In the genomic region with DNA sequence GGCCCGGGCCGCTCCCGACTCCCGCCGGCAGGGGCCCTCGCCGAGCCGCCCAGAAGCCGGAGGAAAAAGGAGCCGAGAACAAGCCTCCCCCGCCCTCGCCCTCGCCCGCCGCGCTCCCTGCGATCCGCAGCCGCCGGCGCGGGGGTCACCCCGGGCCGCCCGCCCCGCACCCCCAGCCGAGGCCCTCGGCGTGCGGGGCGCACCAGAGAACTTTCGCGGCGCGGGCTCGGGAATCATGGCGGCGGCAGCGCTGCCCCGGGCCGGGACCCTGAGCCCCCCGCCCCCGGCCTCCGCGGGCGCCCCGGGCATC, we compare ENCODE assay signal across 8 cellular contexts. TPM values are rescaled to one million over a fixed set of nuclear protein-coding genes. Genes with fewer than 3 reads are reported as not detected.
DNase-seq lines count a peak whose midpoint lies in the region; ATAC-seq and TF ChIP-seq lines count a peak whose summit lies in the region.

No MANE protein-coding gene starts in this region.

- H3K27ac ChIP-seq in CD8-positive, alpha-beta memory T cell (ENCODE audit: low read depth, low read length) = no peak overlapping the region
- H3K27ac ChIP-seq in HUES6 (ENCODE audit: low read depth, low read length) (no peak overlapping the region), SK-N-MC (no peak overlapping the region), cardiac muscle cell (no peak overlapping the region)

- H3K9me3 Mint-ChIP-seq in CD8-positive, alpha-beta memory T cell = no peaks in the 10 kb centered on the region
- H3K9me3 Mint-ChIP-seq in activated naive CD4-positive, alpha-beta T cell treated with anti-CD3 and anti-CD28 coated beads, Interleukin-2, amount 10 ng/mL, durations not matched to agents 7 days and 5 days = no peaks in the 10 kb centered on the region

- peaks cover 0 to 1% (median 0%) of the 10 kb centered on the region in 3 donors for H3K36me3 Mint-ChIP-seq in CD8-positive, alpha-beta memory T cell
- H3K36me3 Mint-ChIP-seq in activated naive CD4-positive, alpha-beta T cell treated with anti-CD3 and anti-CD28 coated beads, Interleukin-2, amount 10 ng/mL, durations not matched to agents 7 days and 5 days = no peaks in the 10 kb centered on the region

- POLR2A ChIA-PET in CD8-positive, alpha-beta memory T cell (lab: Charles Lee) = interaction anchor here (0.6 kb wide), 1 partner anchor 18 kb away, joined by 3 read pairs; no protein-coding TSS in a partner anchor

- no peaks in the 10 kb centered on the region for H3K36me3 ChIP-seq in CD8-positive, alpha-beta memory T cell (ENCODE audit: insufficient read depth, low read length)
- peaks cover 16% of the 10 kb centered on the region for H3K36me3 ChIP-seq in HUES6 (ENCODE audit: control insufficient read depth, insufficient read depth, low read length)
- H3K36me3 ChIP-seq in SK-N-MC (ENCODE audit: insufficient read depth, low read length) = no peaks in the 10 kb centered on the region; the same call in 1 of the 2 replicates
- no peaks in the 10 kb centered on the region for H3K36me3 ChIP-seq in cardiac muscle cell

- no peak overlapping the region for H3K27ac Mint-ChIP-seq in CD8-positive, alpha-beta memory T cell
- no peak overlapping the region for H3K27ac Mint-ChIP-seq in activated naive CD4-positive, alpha-beta T cell treated with anti-CD3 and anti-CD28 coated beads, Interleukin-2, amount 10 ng/mL, durations not matched to agents 7 days and 5 days

- H3K9me3 ChIP-seq in CD8-positive, alpha-beta memory T cell (ENCODE audit: low read length) = no peaks in the 10 kb centered on the region
- no peaks in the 10 kb centered on the region for H3K9me3 ChIP-seq in HUES6 (ENCODE audit: control insufficient read depth, insufficient read depth, low read depth, low read length)
- no peaks in the 10 kb centered on the region for H3K9me3 ChIP-seq in SK-N-MC (ENCODE audit: low read depth, low read length)
- H3K9me3 ChIP-seq in cardiac muscle cell (ENCODE audit: low read depth) = no peaks in the 10 kb centered on the region

- no peaks in the 10 kb centered on the region for H3K27me3 Mint-ChIP-seq in CD8-positive, alpha-beta memory T cell
- peaks cover 23% of the 10 kb centered on the region for H3K27me3 Mint-ChIP-seq in activated naive CD4-positive, alpha-beta T cell treated with anti-CD3 and anti-CD28 coated beads, Interleukin-2, amount 10 ng/mL, durations not matched to agents 7 days and 5 days

- H3K4me3 Mint-ChIP-seq in CD8-positive, alpha-beta memory T cell = no peak overlapping the region
- no peak overlapping the region for H3K4me3 Mint-ChIP-seq in activated naive CD4-positive, alpha-beta T cell treated with anti-CD3 and anti-CD28 coated beads, Interleukin-2, amount 10 ng/mL, durations not matched to agents 7 days and 5 days

- CTCF ChIA-PET in CD8-positive, alpha-beta memory T cell (lab: Charles Lee) = no interaction called here
- CTCF ChIA-PET in activated naive CD4-positive, alpha-beta T cell treated with anti-CD3 and anti-CD28 coated beads, Interleukin-2, amount 10 ng/mL, durations not matched to agents 7 days and 5 days (lab: Charles Lee) = interaction anchor here (1.8 to 2.3 kb wide), 2 partner anchors 95 to 116 kb away, joined by 6 to 8 read pairs; no protein-coding TSS in a partner anchor

- peaks cover 24% of the 10 kb centered on the region for H3K4me1 ChIP-seq in CD8-positive, alpha-beta memory T cell (ENCODE audit: insufficient read depth, low read length)
- H3K4me1 ChIP-seq in HUES6 (ENCODE audit: control insufficient read depth, insufficient read depth, low read length) = peaks cover 24% of the 10 kb centered on the region
- no peaks in the 10 kb centered on the region for H3K4me1 ChIP-seq in cardiac muscle cell (ENCODE audit: low read depth)

- DNase-seq in CD8-positive, alpha-beta memory T cell = peak; percentile 62 to 80 (median 64)
- DNase-seq in SK-N-MC (ENCODE audit: low read depth, low spot score) (no peak), cardiac muscle cell (ENCODE audit: low read depth in 1 of 2, low spot score in 1 of 2) (peak; percentile 69 to 85), posterior vena cava (ENCODE audit: low spot score) (peak; percentile 93), ureter (ENCODE audit: low spot score) (peak; percentile 75)
- peak; percentile 84 for DNase-seq in activated naive CD4-positive, alpha-beta T cell treated with anti-CD3 and anti-CD28 coated beads, Interleukin-2, amount 10 ng/mL, durations not matched to agents 7 days and 5 days

- no peak overlapping the region for H3K4me3 ChIP-seq in CD8-positive, alpha-beta memory T cell (ENCODE audit: low read length)
- H3K4me3 ChIP-seq in HUES6 (ENCODE audit: low read depth, low read length) = peak overlapping the region; percentile 73; the same call in 1 of the 2 replicates
- H3K4me3 ChIP-seq in SK-N-MC = peak overlapping the region; percentile 63; the same call in 1 of the 2 replicates
- peak overlapping the region; percentile 88 for H3K4me3 ChIP-seq in cardiac muscle cell

- no peaks in the 10 kb centered on the region for H3K27me3 ChIP-seq in CD8-positive, alpha-beta memory T cell (ENCODE audit: insufficient read depth, low read length, poor library complexity, severe bottlenecking)
- no peaks in the 10 kb centered on the region for H3K27me3 ChIP-seq in HUES6 (ENCODE audit: control insufficient read depth, insufficient read depth, low read length)
- H3K27me3 ChIP-seq in cardiac muscle cell = no peaks in the 10 kb centered on the region

- H3K9ac ChIP-seq in HUES6 (ENCODE audit: low read length) = peak overlapping the region; percentile 70
- peak overlapping the region; percentile 32 for H3K9ac ChIP-seq in SK-N-MC (ENCODE audit: insufficient read length)

- ATAC-seq in GM19467 (IDR thresholded peaks at IDR 0.05; ENCODE audit: unreplicated experiment) = peak; percentile 56

- H3K4me1 Mint-ChIP-seq in CD8-positive, alpha-beta memory T cell = peaks cover 18 to 23% (median 20%) of the 10 kb centered on the region in 3 donors
- peaks cover 34% of the 10 kb centered on the region for H3K4me1 Mint-ChIP-seq in activated naive CD4-positive, alpha-beta T cell treated with anti-CD3 and anti-CD28 coated beads, Interleukin-2, amount 10 ng/mL, durations not matched to agents 7 days and 5 days

- intact Hi-C loops in posterior vena cava (cut with DNase I) = no loop called here

- peak; percentile 32 for TF ChIP-seq CTCF in cardiac muscle cell (IDR thresholded peaks at IDR 0.05; ENCODE audit: low read depth, low read length)

RNA-seq across cellular contexts. Expression of a gene that starts 0.5 kb away (rescaled TPM):
- 10 to 100 TPM; 56.3 to 57.7 TPM for total RNA-seq in CD8-positive, alpha-beta memory T cell
- 9.1 TPM for polyA plus RNA-seq in CD8-positive, alpha-beta memory T cell
- total RNA-seq in cardiac muscle cell (48.0 and 60.7 TPM in 2 replicates), posterior vena cava (100 to 1,000 TPM; 121 to 123 TPM), ureter (144 TPM)
- polyA plus RNA-seq in cardiac muscle cell = 101 and 122 TPM in 2 replicates

RNA-seq across cellular contexts. Expression of a gene that starts 37.9 kb away (rescaled TPM):
- total RNA-seq in CD8-positive, alpha-beta memory T cell = 10 to 100 TPM; 26.6 TPM
- 51.4 TPM for polyA plus RNA-seq in CD8-positive, alpha-beta memory T cell
- total RNA-seq in cardiac muscle cell = 15.0 and 25.8 TPM in 2 replicates
- 31.9 and 40.8 TPM in 2 replicates for polyA plus RNA-seq in cardiac muscle cell
- 1 to 10 TPM; 5.8 to 7.3 TPM for total RNA-seq in posterior vena cava
- 14.6 TPM for total RNA-seq in ureter

RNA-seq across cellular contexts. Expression of a gene that starts 38.2 kb away (rescaled TPM):
- 10 to 100 TPM; 67.3 to 74.8 TPM for total RNA-seq in CD8-positive, alpha-beta memory T cell
- polyA plus RNA-seq in CD8-positive, alpha-beta memory T cell = 31.0 TPM
- 47.8 and 90.9 TPM in 2 replicates for total RNA-seq in cardiac muscle cell
- 18.1 and 42.8 TPM in 2 replicates for polyA plus RNA-seq in cardiac muscle cell
- 10 to 100 TPM; 12.6 to 18.7 TPM for total RNA-seq in posterior vena cava
- 30.4 TPM for total RNA-seq in ureter
